1 cellular context compared by ENCODE assay signal in the genomic region with DNA sequence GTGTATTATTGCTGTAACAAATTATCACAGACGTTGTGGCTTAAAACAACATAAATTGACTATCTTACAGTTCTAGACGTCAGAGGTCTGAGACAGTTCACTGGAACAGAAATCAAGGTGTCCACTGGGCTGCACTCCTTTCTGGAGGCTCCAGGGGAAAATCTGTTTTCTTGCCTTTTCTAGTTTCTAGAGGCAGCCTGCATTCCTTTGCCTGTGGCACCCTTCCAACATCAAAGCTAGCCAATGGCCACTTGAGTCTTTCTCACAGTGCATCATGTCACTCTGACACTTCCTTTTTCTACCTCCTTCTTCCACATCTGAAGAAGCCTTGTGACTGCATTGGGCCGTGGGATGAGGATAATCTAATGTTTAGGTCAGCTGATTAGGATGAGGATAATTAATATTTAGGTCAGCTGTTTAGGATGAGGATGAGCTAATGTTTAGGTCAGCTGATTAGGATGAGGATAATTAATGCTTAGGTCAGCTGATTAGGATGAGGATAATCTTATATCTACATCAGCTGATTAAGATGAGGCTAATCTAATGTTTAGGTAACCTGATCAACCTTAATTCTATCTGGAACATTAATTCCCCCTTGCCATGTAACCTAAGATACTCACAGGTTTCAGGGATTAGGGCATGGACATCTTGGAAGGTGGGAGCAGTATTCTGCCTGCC.
TF ChIP-seq lines count a peak whose summit lies in the region.

No MANE protein-coding gene starts in this region.

TF ChIP-seq in H1, 55 proteins besides CTCF, POLR2A, EP300 and RAD21:
- peak; percentile 22; the same call in 1 of the 2 replicates for TF ChIP-seq MAFK (IDR thresholded peaks at IDR 0.05; ENCODE audit: low read depth, low read length)
- TF ChIP-seq GTF2F1 (IDR thresholded peaks at IDR 0.05; ENCODE audit: borderline replicate concordance, low read depth, low read length): no peak
- TF ChIP-seq, protein P1, sequence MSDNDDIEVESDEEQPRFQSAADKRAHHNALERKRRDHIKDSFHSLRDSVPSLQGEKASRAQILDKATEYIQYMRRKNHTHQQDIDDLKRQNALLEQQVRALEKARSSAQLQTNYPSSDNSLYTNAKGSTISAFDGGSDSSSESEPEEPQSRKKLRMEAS (IDR thresholded peaks at IDR 0.05): no peak
- TF ChIP-seq KDM5A (IDR thresholded peaks at IDR 0.05; ENCODE audit: low read length): no peak
